ENCODE assay signal across 10 cellular contexts in genomic region chr9:36142510-36143161, GRCh38. TPM values are rescaled to one million over a fixed set of nuclear protein-coding genes. Genes with fewer than 3 reads are reported as not detected.
DNase-seq lines count a peak whose midpoint lies in the region; ATAC-seq, FAIRE-seq and TF ChIP-seq lines count a peak whose summit lies in the region.
"Had no signal": no experiment of that assay in that cellular context is flagged by ENCODE, and none has a peak within 500 bp of the region (broad histone marks: within the 10 kb centered on the region; RNA-seq: fewer than 3 reads in every experiment).

No MANE protein-coding gene starts in this region.

- no peaks in the 10 kb centered on the region for H3K27me3 ChIP-seq in fibroblast of lung (ENCODE audit: control insufficient read depth, insufficient read depth, low read length)
- no peaks in the 10 kb centered on the region for H3K27me3 ChIP-seq in pancreas

- intact Hi-C loops in pancreas (cut with DNase I) = no loop called here

- H3K9ac ChIP-seq in fibroblast of lung (ENCODE audit: insufficient read depth, low read length) = no peak overlapping the region

- H4K20me1 ChIP-seq in fibroblast of lung (ENCODE audit: control insufficient read depth, extremely low read depth, insufficient read depth, low read length) = no peaks in the 10 kb centered on the region

- 51 to 67% methylated on average over 12 of the region's 12 CpGs for WGBS in pancreas, 2 donors

- peak overlapping the region; percentile 66 for H3K4me2 ChIP-seq in fibroblast of lung (ENCODE audit: extremely low read depth, insufficient read depth, low read length)

- peak overlapping the region; percentile 47 for H2AFZ ChIP-seq in fibroblast of lung (ENCODE audit: low read length)

- H3K4me3 ChIP-seq in GM12865 (ENCODE audit: low read depth, low read length) = peak overlapping the region; percentile 20; the same call in 1 of the 2 replicates
- H3K4me3 ChIP-seq in fibroblast of lung (replicated peaks in 1 of 4; ENCODE audit: control extremely low read depth in 1 of 4, insufficient read depth in 1 of 4, low read depth in 3 of 4, low read length in 4 of 4) = peak overlapping the region in 1 of 4 experiments; percentile 17
- no peak overlapping the region for H3K4me3 ChIP-seq in pancreas

- H3K36me3 ChIP-seq in fibroblast of lung (ENCODE audit: control insufficient read depth, insufficient read depth, low read length) (peaks cover 2% of the 10 kb centered on the region), pancreas (no peaks in the 10 kb centered on the region)

- DNase-seq in GM12865 (ENCODE audit: low read depth) = no peak
- peak; percentile 19 for DNase-seq in SKM-1 (lab: John Stamatoyannopoulos, UW; ENCODE audit: unreplicated experiment)
- no peak for DNase-seq in fibroblast of lung (ENCODE audit: low read depth in 2 of 2)
- peak in 1 of 6 donors; percentile 46 for DNase-seq in pancreas
- DNase-seq in NCI-H526 (lab: John Stamatoyannopoulos, UW) = no peak
- no peak for DNase-seq in HPDE6-E6E7 (ENCODE audit: extremely low spot score)
- DNase-seq: NCI-H2171; stimulated activated CD4-positive, alpha-beta T cell treated with anti-CD3 and anti-CD28 coated beads, Interleukin-2, amount 100 ng/mL, for 48 hours had no signal

- TF ChIP-seq CTCF in GM12865 (IDR thresholded peaks at IDR 0.05; ENCODE audit: insufficient read depth, low read depth, low read length, missing control alignments) (no peak), fibroblast of lung (conservative IDR thresholded peaks at IDR 0.05 in 1 of 2, IDR thresholded peaks at IDR 0.05 in 1 of 2; ENCODE audit: low read depth in 1 of 2, low read length in 2 of 2) (no peak), pancreas (IDR thresholded peaks at IDR 0.05) (no peak)

- ATAC-seq in pancreas (peak in 3 of 4 donors; percentile 49 to 76 (median 64)), HG03280 (IDR thresholded peaks at IDR 0.05; ENCODE audit: unreplicated experiment) (no peak), GM21381 (IDR thresholded peaks at IDR 0.05; ENCODE audit: unreplicated experiment) (no peak)

- H3K27ac ChIP-seq in fibroblast of lung (ENCODE audit: insufficient read depth, low read length) (no peak overlapping the region), pancreas (peak overlapping the region in 2 of 4 donors; percentile 48)

- H3K4me1 ChIP-seq in fibroblast of lung (ENCODE audit: control insufficient read depth, extremely low read depth, insufficient read depth, low read length) (peaks cover 9% of the 10 kb centered on the region), pancreas (peaks cover 0 to under 1% (median 0%) of the 10 kb centered on the region in 3 donors)

- H3K9me3 ChIP-seq in fibroblast of lung (ENCODE audit: control insufficient read depth, insufficient read depth, low read depth, low read length) = no peaks in the 10 kb centered on the region
- no peaks in the 10 kb centered on the region for H3K9me3 ChIP-seq in pancreas

- no peak for FAIRE-seq in pancreas (lab: Jason Lieb, UNC)

- H3K79me2 ChIP-seq in fibroblast of lung (ENCODE audit: control insufficient read depth, insufficient read depth, low read length) = no peaks in the 10 kb centered on the region

RNA-seq across cellular contexts. Expression of gene GLIPR2, which starts 6.1 kb away (rescaled TPM):
- total RNA-seq in fibroblast of lung (40.0 and 47.8 TPM in 2 replicates), pancreas (10 to 100 TPM in 1 of 6 donors, 1 to 10 TPM in 5; 1.3 to 10.0 (median 2.3) TPM)
- polyA plus RNA-seq in fibroblast of lung (57.8 and 108 TPM in 2 replicates), pancreas (1 to 10 TPM; 5.8 to 8.2 TPM)
- polyA plus RNA-seq in fibroblast of lung (2012) = 44.5 and 88.5 TPM in 2 replicates
- 40.5 and 42.1 TPM in 2 replicates for polyA minus RNA-seq in fibroblast of lung (ENCODE audit: low replicate concordance)

RNA-seq across cellular contexts. Expression of gene CCIN, which starts 26.6 kb away (rescaled TPM):
- 1.0 and 1.3 TPM in 2 replicates for total RNA-seq in fibroblast of lung
- polyA plus RNA-seq in fibroblast of lung = 0.40 and 0.55 TPM in 2 replicates
- 0.58 and 0.66 TPM in 2 replicates for polyA plus RNA-seq in fibroblast of lung (2012)
- 0.63 and 4.3 TPM in 2 replicates for polyA minus RNA-seq in fibroblast of lung (ENCODE audit: low replicate concordance)
- total RNA-seq in pancreas = under 1 TPM in 1 of 6 donors, not detected in 5; 0.25 TPM
- under 1 TPM; 0.05 to 0.11 TPM for polyA plus RNA-seq in pancreas

RNA-seq across cellular contexts. Expression of gene CLTA, which starts 48.1 kb away (rescaled TPM):
- total RNA-seq in fibroblast of lung (238 and 302 TPM in 2 replicates), pancreas (10 to 100 TPM; 57.9 to 91.7 (median 77.7) TPM)
- polyA plus RNA-seq in fibroblast of lung (341 and 388 TPM in 2 replicates), pancreas (100 to 1,000 TPM in 1 of 2 donors, 10 to 100 TPM in 1; 49.2 to 102 TPM)
- 301 and 374 TPM in 2 replicates for polyA plus RNA-seq in fibroblast of lung (2012)
- polyA minus RNA-seq in fibroblast of lung (ENCODE audit: low replicate concordance) = 46.5 and 77.4 TPM in 2 replicates

Comparison
In these comparisons a context has a peak if more than half of its experiments do, and no peak if none do; other contexts are left out.
1. ATAC-seq: peak in pancreas (3 of 4); none in HG03280 (single experiment) and GM21381 (single experiment).